8 cellular contexts compared by ENCODE assay signal in genomic region chr2:233331536-233331935, GRCh38. TPM values are rescaled to one million over a fixed set of nuclear protein-coding genes. Genes with fewer than 3 reads are reported as not detected.
DNase-seq lines count a peak whose midpoint lies in the region; ATAC-seq and TF ChIP-seq lines count a peak whose summit lies in the region.

No MANE protein-coding gene starts in this region.

- peak overlapping the region; percentile 68 for H3K4me2 ChIP-seq in DOHH2 (ENCODE audit: low read length)

- H4K20me1 ChIP-seq in DOHH2 (ENCODE audit: control insufficient read depth, insufficient read depth, low read depth, low read length), result no peaks in the 10 kb centered on the region

- H3K27me3 Mint-ChIP-seq in endodermal cell (ENCODE audit: insufficient read depth), result peaks cover 31% of the 10 kb centered on the region

- no peaks in the 10 kb centered on the region for H3K79me2 ChIP-seq in DOHH2 (ENCODE audit: control insufficient read depth, low read length)

- H3K4me1 Mint-ChIP-seq in endodermal cell, result peaks cover 15% of the 10 kb centered on the region

- H3K4me3 ChIP-seq in DOHH2 (ENCODE audit: low read length) (peak overlapping the region; percentile 49), endodermal cell (ENCODE audit: low read length) (no peak overlapping the region)

- H3K9me3 ChIP-seq in DOHH2 (ENCODE audit: control insufficient read depth, insufficient read depth, low read length) (no peaks in the 10 kb centered on the region), endodermal cell (ENCODE audit: control insufficient read depth, low read length) (no peaks in the 10 kb centered on the region)

- no peak overlapping the region for H3K4me3 Mint-ChIP-seq in endodermal cell

- no peaks in the 10 kb centered on the region for H3K36me3 Mint-ChIP-seq in endodermal cell (ENCODE audit: low read depth)

- H3K4me1 ChIP-seq in DOHH2 (ENCODE audit: control insufficient read depth, low read length) (peaks cover 40% of the 10 kb centered on the region), endodermal cell (ENCODE audit: control insufficient read depth, insufficient read depth, low read length) (peaks cover 10% of the 10 kb centered on the region)

- no peaks in the 10 kb centered on the region for H3K36me3 ChIP-seq in DOHH2 (ENCODE audit: control insufficient read depth, low read length)
- no peaks in the 10 kb centered on the region for H3K36me3 ChIP-seq in endodermal cell (ENCODE audit: control insufficient read depth, insufficient read depth, low read length)

- H3K27ac Mint-ChIP-seq in endodermal cell, result no peak overlapping the region

- ATAC-seq in GM21717 (IDR thresholded peaks at IDR 0.05; ENCODE audit: unreplicated experiment), result peak; percentile 88
- ATAC-seq in left lobe of liver, result peak; percentile 61

- peak overlapping the region; percentile 77 for H3K27ac ChIP-seq in DOHH2 (ENCODE audit: low read depth, low read length)
- H3K27ac ChIP-seq in endodermal cell (ENCODE audit: low read depth, low read length), result no peak overlapping the region

- peaks cover 12% of the 10 kb centered on the region for H3K27me3 ChIP-seq in DOHH2 (ENCODE audit: control insufficient read depth, low read length)
- peaks cover 22% of the 10 kb centered on the region for H3K27me3 ChIP-seq in endodermal cell (ENCODE audit: control insufficient read depth, insufficient read depth, low read length, poor library complexity, severe bottlenecking)

- 94 to 96% methylated on average over 11 to 15 of the region's 15 CpGs for WGBS in endodermal cell (ENCODE audit: insufficient coverage in 1 of 2, insufficient read length in 1 of 2), 2 experiments

- H3K9ac ChIP-seq in endodermal cell (ENCODE audit: extremely low read depth, low read length, poor library complexity, severe bottlenecking), result no peak overlapping the region

- peaks cover 5% of the 10 kb centered on the region for H3F3A ChIP-seq in DOHH2 (ENCODE audit: control insufficient read depth, insufficient read depth)

- no peaks in the 10 kb centered on the region for H3K9me2 ChIP-seq in DOHH2 (replicated peaks; ENCODE audit: control insufficient read depth, low read length)

- H3K9me3 Mint-ChIP-seq in endodermal cell, result no peaks in the 10 kb centered on the region

- TF ChIP-seq CTCF in DOHH2 (IDR thresholded peaks at IDR 0.05; ENCODE audit: low read depth, low read length, poor library complexity, severe bottlenecking), result no peak
- no peak for TF ChIP-seq CTCF in endodermal cell (conservative IDR thresholded peaks at IDR 0.05)

- peak; percentile 94 to 100 for DNase-seq in NOMO-1 (lab: John Stamatoyannopoulos, UW; ENCODE audit: unreplicated experiment in 2 of 2)
- peak; percentile 71 for DNase-seq in activated T-cell treated with anti-CD3 and anti-CD28 coated beads, Interleukin-2, amount 50 U/mL, for 1 hour
- DNase-seq in left lobe of liver (ENCODE audit: low spot score), result peak; percentile 65
- DNase-seq in stimulated activated CD8-positive, alpha-beta memory T cell treated with anti-CD3 and anti-CD28 coated beads, Interleukin-7, amount 100 ng/mL, for 24 hours (ENCODE audit: low read depth), result peak; percentile 44
- DNase-seq in NCI-H510A treated with DMSO at 0.1 percent for 48 hours (lab: John Stamatoyannopoulos, UW), result no peak
- DNase-seq in endodermal cell, result no peak

RNA-seq across cellular contexts. Expression of gene DGKD, which starts 22.8 kb away (rescaled TPM):
- 17.9 TPM for total RNA-seq in left lobe of liver
- total RNA-seq in endodermal cell, result 10 to 100 TPM; 39.2 to 46.9 TPM
- polyA plus RNA-seq in endodermal cell (2013, experiment 1 of 2), result 27.4 TPM
- 22.4 TPM for polyA plus RNA-seq in endodermal cell (2013, experiment 2 of 2)

RNA-seq across cellular contexts. Expression of gene SAG, which starts 23.9 kb away (rescaled TPM):
- total RNA-seq in left lobe of liver (not detected), endodermal cell (not detected)
- not detected for polyA plus RNA-seq in endodermal cell (2013, experiment 1 of 2)
- polyA plus RNA-seq in endodermal cell (2013, experiment 2 of 2), result not detected

Comparison
In these comparisons a context has a peak if more than half of its experiments do, and no peak if none do; other contexts are left out.
1. DNase-seq: peak in NOMO-1 (2 of 2), activated T-cell treated with anti-CD3 and anti-CD28 coated beads, Interleukin-2, amount 50 U/mL, for 1 hour (single experiment), left lobe of liver (single experiment) and stimulated activated CD8-positive, alpha-beta memory T cell treated with anti-CD3 and anti-CD28 coated beads, Interleukin-7, amount 100 ng/mL, for 24 hours (single experiment); none in NCI-H510A treated with DMSO at 0.1 percent for 48 hours (single experiment) and endodermal cell (single experiment).